Comparison of ENCODE assay signal across 18 cellular contexts in the genomic region with DNA sequence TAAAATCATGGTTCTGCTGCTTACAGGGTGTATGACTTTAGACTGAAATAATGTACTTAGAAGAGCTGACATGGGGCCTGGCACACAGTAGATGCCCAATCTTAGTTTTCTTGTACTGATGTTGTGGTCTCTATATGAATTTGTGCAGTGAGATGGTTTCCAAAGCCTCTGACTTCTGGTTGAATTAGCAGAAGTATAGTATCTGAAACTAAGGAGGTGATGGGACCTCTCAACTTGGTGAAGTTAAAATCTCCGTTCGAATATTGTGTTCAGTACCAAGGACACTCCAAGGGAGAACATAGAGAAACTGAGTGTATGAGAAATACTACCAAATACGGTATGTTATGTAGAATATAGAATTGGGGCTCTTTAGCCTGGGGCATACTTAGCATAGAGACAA.
"Had no signal": no experiment of that assay in that cellular context is flagged by ENCODE, and none has a peak within 500 bp of the region (broad histone marks: within the 10 kb centered on the region; RNA-seq: fewer than 3 reads in every experiment).

No MANE protein-coding gene starts in this region.

- H3K4me1 Mint-ChIP-seq: naive thymus-derived CD8-positive, alpha-beta T cell; nephron progenitor cell; stimulated activated naive B cell treated with anti-CD40 and anti-IgM and Interleukin-4, amounts not matched to agents 10 μg/mL and 1 μg/mL and 100 μg/mL, for 72 hours had no signal

- H3K4me3 Mint-ChIP-seq: naive thymus-derived CD8-positive, alpha-beta T cell; nephron progenitor cell; stimulated activated naive B cell treated with anti-CD40 and anti-IgM and Interleukin-4, amounts not matched to agents 10 μg/mL and 1 μg/mL and 100 μg/mL, for 72 hours had no signal

- H3K36me3 ChIP-seq: lower lobe of right lung, ovary, spleen, upper lobe of left lung had no signal

- H3K27ac Mint-ChIP-seq: naive thymus-derived CD8-positive, alpha-beta T cell; nephron progenitor cell; stimulated activated naive B cell treated with anti-CD40 and anti-IgM and Interleukin-4, amounts not matched to agents 10 μg/mL and 1 μg/mL and 100 μg/mL, for 72 hours had no signal

- H3K4me1 ChIP-seq: lower lobe of right lung, spleen, upper lobe of left lung had no signal

- H3K27ac ChIP-seq: lower lobe of right lung, ovary, psoas muscle, sigmoid colon, spleen, stomach, tibial nerve, upper lobe of left lung had no signal

- H3K4me3 ChIP-seq: dorsolateral prefrontal cortex, lower lobe of right lung, ovary, psoas muscle, sigmoid colon, spleen, stomach, tibial nerve, upper lobe of left lung had no signal

- H3K27me3 ChIP-seq: dorsolateral prefrontal cortex, ovary, sigmoid colon, spleen, stomach, tibial nerve, upper lobe of left lung had no signal

- H3K36me3 Mint-ChIP-seq: naive thymus-derived CD8-positive, alpha-beta T cell; stimulated activated naive B cell treated with anti-CD40 and anti-IgM and Interleukin-4, amounts not matched to agents 10 μg/mL and 1 μg/mL and 100 μg/mL, for 72 hours had no signal

- ATAC-seq: left ventricle myocardium superior; lower lobe of right lung; naive thymus-derived CD8-positive, alpha-beta T cell; psoas muscle; right cardiac atrium; stimulated activated naive B cell treated with anti-CD40 and anti-IgM and Interleukin-4, amounts not matched to agents 10 μg/mL and 1 μg/mL and 100 μg/mL, for 72 hours had no signal

- FAIRE-seq: frontal cortex, urothelium cell line had no signal

- H3K9me3 ChIP-seq: lower lobe of right lung, ovary, psoas muscle, sigmoid colon, spleen, stomach, tibial nerve, upper lobe of left lung had no signal

- DNase-seq: dorsolateral prefrontal cortex; effector CD4-positive, alpha-beta T cell; left ventricle myocardium superior; lower lobe of right lung; naive thymus-derived CD8-positive, alpha-beta T cell; nephron progenitor cell; ovary; posterior cingulate gyrus; psoas muscle; right cardiac atrium; sigmoid colon; spleen; stimulated activated naive B cell treated with anti-CD40 and anti-IgM and Interleukin-4, amounts not matched to agents 10 μg/mL and 1 μg/mL and 100 μg/mL, for 72 hours; stomach; upper lobe of left lung had no signal

- H3K9me3 Mint-ChIP-seq: naive thymus-derived CD8-positive, alpha-beta T cell; nephron progenitor cell; stimulated activated naive B cell treated with anti-CD40 and anti-IgM and Interleukin-4, amounts not matched to agents 10 μg/mL and 1 μg/mL and 100 μg/mL, for 72 hours had no signal
